ENCODE assay signal across 8 cellular contexts in genomic region chr1:212700892-212701819, GRCh38. TPM values are rescaled to one million over a fixed set of nuclear protein-coding genes. Genes with fewer than 3 reads are reported as not detected.
DNase-seq lines count a peak whose midpoint lies in the region; ATAC-seq, FAIRE-seq and TF ChIP-seq lines count a peak whose summit lies in the region.

No MANE protein-coding gene starts in this region.

- no peaks in the 10 kb centered on the region for H3K36me3 ChIP-seq in mucosa of descending colon (ENCODE audit: low read depth)

- peak; percentile 80 for FAIRE-seq in GM12891 (lab: Jason Lieb, UNC)

- no peak for DNase-seq in GM12891 (ENCODE audit: insufficient read length, low spot score)
- DNase-seq in HT1080 (ENCODE audit: low read depth), result peak; percentile 37
- no peak for DNase-seq in epithelial cell of proximal tubule (ENCODE audit: low read depth)
- DNase-seq in mucosa of descending colon, result peak; percentile 32 to 66 (median 37)
- peak in 25 of 49 donors; percentile 7 to 57 (median 31) for DNase-seq in substantia nigra (lab: John Stamatoyannopoulos, UW)
- no peak for DNase-seq in cerebellar nuclear complex (lab: John Stamatoyannopoulos, UW)

- peaks cover 12% of the 10 kb centered on the region for H3K4me1 ChIP-seq in mucosa of descending colon (ENCODE audit: low read depth)

- H3K4me3 ChIP-seq in WI38 (ENCODE audit: low read depth, low read length) (peak overlapping the region; percentile 63), epithelial cell of proximal tubule (ENCODE audit: low read depth, low read length) (peak overlapping the region; percentile 53), mucosa of descending colon (no peak overlapping the region)

- no peak for TF ChIP-seq POLR2A in GM12891 (IDR thresholded peaks at IDR 0.05; ENCODE audit: low read depth, low read length)

- TF ChIP-seq CTCF in WI38 (IDR thresholded peaks at IDR 0.05; ENCODE audit: low read depth, low read length) (no peak), epithelial cell of proximal tubule (conservative IDR thresholded peaks at IDR 0.05; ENCODE audit: low read depth, low read length) (peak; percentile 5), mucosa of descending colon (IDR thresholded peaks at IDR 0.05) (no peak)

- peak; percentile 31 for ATAC-seq in mucosa of descending colon
- ATAC-seq in HG02763 (IDR thresholded peaks at IDR 0.05; ENCODE audit: unreplicated experiment), result no peak

- intact Hi-C loops in mucosa of descending colon (cut with DNase I, micrococcal nuclease), result no loop called here

- no peaks in the 10 kb centered on the region for H3K9me3 ChIP-seq in mucosa of descending colon

- no peak overlapping the region for H3K27ac ChIP-seq in substantia nigra (ENCODE audit: low read depth, low read length, poor library complexity, severe bottlenecking)

TF ChIP-seq in GM12891, 5 proteins besides CTCF, POLR2A, EP300 and RAD21:
- TF ChIP-seq TAF1 (IDR thresholded peaks at IDR 0.05; ENCODE audit: low read depth, low read length) (no peak), POLR2AphosphoS5 (IDR thresholded peaks at IDR 0.05; ENCODE audit: low read depth, low read length) (no peak), SPI1 (IDR thresholded peaks at IDR 0.05; ENCODE audit: low read depth, low read length) (no peak), PAX5 (IDR thresholded peaks at IDR 0.05; ENCODE audit: insufficient read depth, low read length, severe bottlenecking) (no peak), POU2F2 (IDR thresholded peaks at IDR 0.05; ENCODE audit: low read depth, low read length) (no peak)

RNA-seq across cellular contexts. Expression of gene BATF3, which starts 1.5 kb away (rescaled TPM):
- 20.3 TPM for polyA plus RNA-seq in GM12891 (2012; ENCODE audit: low read depth, missing spikeins)
- total RNA-seq in HT1080 (2014; rRNA removed; shearing (Covaris generic)), result 17.4 and 23.2 TPM in 2 replicates
- polyA plus RNA-seq in HT1080 (2015; cell fraction: cytosol; rRNA removed), result 3.8 and 8.0 TPM in 2 replicates
- 2.4 and 4.8 TPM in 2 replicates for polyA plus RNA-seq in HT1080 (2015; cell fraction: nucleus; rRNA removed)
- total RNA-seq in epithelial cell of proximal tubule (2.5 TPM in 1 of 2 replicates, not detected in the other), mucosa of descending colon (1 to 10 TPM in 2 of 3 donors, under 1 TPM in 1; 0.38 to 2.9 (median 1.6) TPM)

Comparison
In these comparisons a context has a peak if more than half of its experiments do, and no peak if none do; other contexts are left out.
1. DNase-seq: peak in HT1080 (single experiment), mucosa of descending colon (3 of 3) and substantia nigra (25 of 49); none in GM12891 (single experiment), epithelial cell of proximal tubule (single experiment) and cerebellar nuclear complex (0 of 2).